Comparison of ENCODE assay signal across 24 cellular contexts in genomic region chr2:36976065-36976464, GRCh38. TPM values are rescaled to one million over a fixed set of nuclear protein-coding genes. Genes with fewer than 3 reads are reported as not detected.
DNase-seq lines count a peak whose midpoint lies in the region; ATAC-seq, FAIRE-seq and TF ChIP-seq lines count a peak whose summit lies in the region.
"Had no signal": no experiment of that assay in that cellular context is flagged by ENCODE, and none has a peak within 500 bp of the region (broad histone marks: within the 10 kb centered on the region; RNA-seq: fewer than 3 reads in every experiment).

No MANE protein-coding gene starts in this region.

- no peaks in the 10 kb centered on the region for H3K27me3 ChIP-seq in left ventricle myocardium inferior (ENCODE audit: low read depth)
- H3K27me3 ChIP-seq in HepG2 (ENCODE audit: control insufficient read depth in 1 of 2, insufficient read depth in 2 of 2, low read length in 2 of 2) = no peaks in the 10 kb centered on the region
- no peaks in the 10 kb centered on the region for H3K27me3 ChIP-seq in right lobe of liver
- H3K27me3 ChIP-seq in right cardiac atrium (ENCODE audit: control insufficient read depth, insufficient read depth) = no peaks in the 10 kb centered on the region
- H3K27me3 ChIP-seq in upper lobe of left lung = no peaks in the 10 kb centered on the region
- H3K27me3 ChIP-seq: BE2C; BLaER1 treated with 17β-estradiol and CSF1 and Interleukin-3, amounts not matched to agents 10 nM and 100 nM had no signal

- H4K20me1 ChIP-seq in HepG2 (ENCODE audit: insufficient read depth, low read length) = no peaks in the 10 kb centered on the region
- H4K20me1 ChIP-seq: BLaER1 treated with 17β-estradiol and CSF1 and Interleukin-3, amounts not matched to agents 10 nM and 100 nM had no signal

- H3K36me3 ChIP-seq in left ventricle myocardium inferior = peaks cover 21% of the 10 kb centered on the region
- no peaks in the 10 kb centered on the region; a peak in 1 of 5 replicates for H3K36me3 ChIP-seq in HepG2 (replicated peaks in 1 of 2; ENCODE audit: control insufficient read depth in 1 of 2, insufficient read depth in 2 of 2, low read length in 2 of 2)
- H3K36me3 ChIP-seq in right lobe of liver = peaks cover 0 to 1% (median 0%) of the 10 kb centered on the region in 4 donors
- H3K36me3 ChIP-seq in upper lobe of left lung = peaks cover 0 to 17% (median 4%) of the 10 kb centered on the region in 4 donors
- H3K36me3 ChIP-seq: BE2C had no signal

- in situ Hi-C loops in HepG2 (cut with HindIII; ENCODE audit: extremely low pct_ligation_motif_present, low pct_unique_long_range_greater_than_20kb) = no loop called here

- intact Hi-C loops in left ventricle myocardium inferior (cut with micrococcal nuclease) = no loop called here
- intact Hi-C loops in left cardiac atrium (cut with DNase I) = no loop called here
- intact Hi-C loops in HepG2 (cut with micrococcal nuclease; ENCODE audit: unreplicated experiment) = no loop called here
- intact Hi-C loops in right lobe of liver (cut with DNase I) = no loop called here
- intact Hi-C loops in right cardiac atrium (cut with DNase I) = no loop called here

- H3K9ac ChIP-seq in HepG2 (ENCODE audit: insufficient read depth, low read depth, low read length) = no peak overlapping the region
- H3K9ac ChIP-seq: BLaER1 treated with 17β-estradiol and CSF1 and Interleukin-3, amounts not matched to agents 10 nM and 100 nM had no signal

- H3K9me3 ChIP-seq in left ventricle myocardium inferior (replicated peaks) = peaks cover 6% of the 10 kb centered on the region
- H3K9me3 ChIP-seq in HepG2 (ENCODE audit: low read length) = no peaks in the 10 kb centered on the region
- no peaks in the 10 kb centered on the region for H3K9me3 ChIP-seq in right lobe of liver
- H3K9me3 ChIP-seq in right cardiac atrium (ENCODE audit: control insufficient read depth, low read length) = no peaks in the 10 kb centered on the region
- no peaks in the 10 kb centered on the region for H3K9me3 ChIP-seq in upper lobe of left lung
- H3K9me3 ChIP-seq: A549, BE2C had no signal

- no peak for TF ChIP-seq POLR2A in HepG2 (IDR thresholded peaks at IDR 0.05; ENCODE audit: insufficient read depth in 1 of 2, low read depth in 2 of 2, low read length in 2 of 2)
- TF ChIP-seq POLR2A in right lobe of liver (IDR thresholded peaks at IDR 0.05) = no peak
- TF ChIP-seq POLR2A in upper lobe of left lung (IDR thresholded peaks at IDR 0.05) = no peak

- H3K27ac ChIP-seq in left ventricle myocardium inferior (replicated peaks) (peak overlapping the region; percentile 24), HepG2 (ENCODE audit: extremely low read length, insufficient read depth, low read length) (no peak overlapping the region), right lobe of liver (no peak overlapping the region), right cardiac atrium (ENCODE audit: low read length) (peak overlapping the region; percentile 64), upper lobe of left lung (no peak overlapping the region)
- H3K27ac ChIP-seq: A549; BLaER1 treated with 17β-estradiol and CSF1 and Interleukin-3, amounts not matched to agents 10 nM and 100 nM had no signal

- H3K4me3 ChIP-seq in left ventricle myocardium inferior (no peak overlapping the region), HepG2 (replicated peaks in 1 of 3; ENCODE audit: insufficient read depth in 1 of 3, low read depth in 2 of 3, low read length in 3 of 3) (no peak overlapping the region), right lobe of liver (no peak overlapping the region), right cardiac atrium (ENCODE audit: low read length) (no peak overlapping the region), upper lobe of left lung (no peak overlapping the region)
- H3K4me3 ChIP-seq: A549; BLaER1 treated with 17β-estradiol and CSF1 and Interleukin-3, amounts not matched to agents 10 nM and 100 nM; GM23338 had no signal

- TF ChIP-seq EP300 in HepG2 (IDR thresholded peaks at IDR 0.05; ENCODE audit: low read depth in 2 of 2, low read length in 2 of 2) (no peak), HepG2 (CRISPR knock-in tag; IDR thresholded peaks at IDR 0.05; ENCODE audit: borderline replicate concordance) (no peak), upper lobe of left lung (IDR thresholded peaks at IDR 0.05) (no peak)

- TF ChIP-seq CTCF in left ventricle myocardium inferior (IDR thresholded peaks at IDR 0.05; ENCODE audit: borderline replicate concordance) = no peak
- TF ChIP-seq CTCF in HepG2 (CRISPR knock-in tag; IDR thresholded peaks at IDR 0.05) = no peak
- TF ChIP-seq CTCF in right lobe of liver (IDR thresholded peaks at IDR 0.05) = no peak
- TF ChIP-seq CTCF in upper lobe of left lung (IDR thresholded peaks at IDR 0.05) = no peak

- H3K4me2 ChIP-seq in HepG2 (ENCODE audit: low read depth, low read length) = no peak overlapping the region
- H3K4me2 ChIP-seq: A549, GM23338 had no signal

- no peak for ATAC-seq in left cardiac atrium
- ATAC-seq in HepG2 = peak; percentile 65
- ATAC-seq in right lobe of liver = no peak
- no peak for ATAC-seq in right cardiac atrium
- no peak for ATAC-seq in upper lobe of left lung (ENCODE audit: low FRiP score in 2 of 2)
- ATAC-seq: GM23338 had no signal

- WGBS in HepG2 (ENCODE audit: low lambda C conversion rate) = 15% methylated on average over 2 of the region's 2 CpGs
- WGBS in right lobe of liver (ENCODE audit: insufficient coverage, low coverage, low lambda C conversion rate, missing lambda C conversion rate) = 93% methylated on average over 2 of the region's 2 CpGs
- 76% methylated on average over 2 of the region's 2 CpGs for WGBS in right cardiac atrium
- WGBS in upper lobe of left lung, 2 donors = 90 to 97% methylated on average over 2 of the region's 2 CpGs

- no peak overlapping the region for H2AFZ ChIP-seq in HepG2 (ENCODE audit: low read length)
- H2AFZ ChIP-seq: GM23338 had no signal

- POLR2A ChIA-PET in HepG2 (lab: Yijun Ruan, JAX) = interaction anchor here (1.1 kb wide), 1 partner anchor 9 kb away, joined by 3 read pairs; the partner anchor contains the start of gene STRN

- no peaks in the 10 kb centered on the region for H3K79me2 ChIP-seq in HepG2 (ENCODE audit: insufficient read depth, low read length)

- H3K4me1 ChIP-seq in left ventricle myocardium inferior = peaks cover 16% of the 10 kb centered on the region
- peaks cover 11% of the 10 kb centered on the region; the same call in 1 of the 2 replicates for H3K4me1 ChIP-seq in HepG2 (ENCODE audit: insufficient read depth, low read length)
- H3K4me1 ChIP-seq in right lobe of liver = no peaks in the 10 kb centered on the region
- H3K4me1 ChIP-seq in right cardiac atrium (ENCODE audit: control insufficient read depth, insufficient read depth, low read length) = peaks cover 3% of the 10 kb centered on the region
- no peaks in the 10 kb centered on the region for H3K4me1 ChIP-seq in upper lobe of left lung
- H3K4me1 ChIP-seq: A549 had no signal

- TF ChIP-seq RAD21 in HepG2 (CRISPR knock-in tag; IDR thresholded peaks at IDR 0.05) = no peak

- FAIRE-seq in HepG2 (lab: Jason Lieb, UNC) = no peak
- FAIRE-seq: A549, D721Med, GM12891, GM18507, H54 had no signal

- CTCF ChIA-PET in HepG2 (lab: Yijun Ruan, JAX; ENCODE audit: low intra/inter-chr PET ratio, low total read pairs) = no interaction called here

- no TSS peak for BruUV-seq in HepG2 (replicated peaks; lab: Mats Ljungman, UMichigan)

- DNase-seq in left ventricle myocardium inferior = no peak
- no peak for DNase-seq in left cardiac atrium
- DNase-seq in HepG2 (ENCODE audit: low spot score) = no peak
- no peak for DNase-seq in right lobe of liver
- no peak for DNase-seq in right cardiac atrium
- DNase-seq in activated naive CD4-positive, alpha-beta T cell treated with anti-CD3 and anti-CD28 coated beads, Interleukin-2, amount 50 U/mL, for 16 hours = no peak
- no peak for DNase-seq in upper lobe of left lung
- DNase-seq: 8988T; ACHN; AML-193; BE2C; CD4-positive, alpha-beta T cell; CD8-positive, alpha-beta memory T cell; DMS 273 treated with DMSO at 0.1 percent for 48 hours; DMS79 treated with DMSO at 0.1 percent for 48 hours; GF-D8; HCEC 1CT had no signal

RNA-seq across cellular contexts. Expression of gene STRN, which starts 9.7 kb away (rescaled TPM):
- total RNA-seq in left ventricle myocardium inferior = 55.2 TPM
- 10 to 100 TPM; 33.8 to 35.3 TPM for total RNA-seq in left cardiac atrium
- 19.3 and 28.4 TPM in 2 replicates for total RNA-seq in HepG2 (2016; rRNA removed; fragmentation: Illumina TruSeq; extraction: Trizol)
- 2.6 and 3.9 TPM in 2 replicates for total RNA-seq in HepG2 (2016; cell fraction: cytosol; rRNA removed; fragmentation: Illumina TruSeq; extraction: Trizol; ENCODE audit: low read depth)
- total RNA-seq in HepG2 (2016; cell fraction: insoluble cytoplasmic fraction; rRNA removed; fragmentation: Illumina TruSeq; extraction: Trizol) = 18.1 and 28.1 TPM in 2 replicates
- total RNA-seq in HepG2 (2016; cell fraction: membrane; rRNA removed; fragmentation: Illumina TruSeq; extraction: Trizol) = 4.7 and 5.6 TPM in 2 replicates
- total RNA-seq in HepG2 (2016; cell fraction: nucleus; rRNA removed; fragmentation: Illumina TruSeq; extraction: Trizol) = 13.5 and 15.6 TPM in 2 replicates
- polyA plus RNA-seq in HepG2 (2011; rRNA removed) = 8.8 and 10.4 TPM in 2 replicates
- 4.5 and 5.8 TPM in 2 replicates for polyA plus RNA-seq in HepG2 (2011; cell fraction: cytosol; rRNA removed)
- 7.3 and 7.7 TPM in 2 replicates for polyA plus RNA-seq in HepG2 (2011; cell fraction: nucleus; rRNA removed)
- polyA plus RNA-seq in HepG2 (2012) = 9.5 and 11.1 TPM in 2 replicates
- polyA plus RNA-seq in HepG2 (2016; cell fraction: cytosol; fragmentation: Illumina TruSeq; extraction: Trizol; ENCODE audit: low read depth) = 0.25 and 0.29 TPM in 2 replicates
- 12.8 and 13.6 TPM in 2 replicates for polyA plus RNA-seq in HepG2 (2016; cell fraction: insoluble cytoplasmic fraction; fragmentation: Illumina TruSeq; extraction: Trizol; ENCODE audit: low read depth)
- polyA plus RNA-seq in HepG2 (2016; cell fraction: membrane; fragmentation: Illumina TruSeq; extraction: Trizol; ENCODE audit: low read depth) = 1.2 and 1.6 TPM in 2 replicates
- polyA plus RNA-seq in HepG2 (2016; cell fraction: nucleus; fragmentation: Illumina TruSeq; extraction: Trizol; ENCODE audit: insufficient read depth, low read depth) = 8.9 and 9.6 TPM in 2 replicates
- 20.8 and 25.5 TPM in 2 replicates for polyA minus RNA-seq in HepG2 (2011; rRNA and poly(A)+ RNA removed; ENCODE audit: low replicate concordance)
- polyA minus RNA-seq in HepG2 (2011; cell fraction: cytosol; rRNA and poly(A)+ RNA removed) = 17.0 and 22.1 TPM in 2 replicates
- polyA minus RNA-seq in HepG2 (2011; cell fraction: nucleus; rRNA and poly(A)+ RNA removed) = 30.6 and 31.7 TPM in 2 replicates
- 10 to 100 TPM in 2 of 6 experiments, 1 to 10 TPM in 4; 6.2 to 10.6 (median 8.2) TPM for total RNA-seq in right lobe of liver
- total RNA-seq in right cardiac atrium = 10 to 100 TPM; 30.9 to 41.1 (median 35.0) TPM
- 7.7 TPM for polyA plus RNA-seq in right cardiac atrium
- total RNA-seq in upper lobe of left lung = 10 to 100 TPM; 14.0 to 36.4 (median 21.7) TPM

Comparison
In these comparisons a context has a peak if more than half of its experiments do, and no peak if none do; other contexts are left out.
1. H3K27ac ChIP-seq: peak in left ventricle myocardium inferior (single experiment) and right cardiac atrium (single experiment); none in HepG2 (single experiment), right lobe of liver (0 of 3) and upper lobe of left lung (0 of 4).